1 cellular context compared by ENCODE assay signal in genomic region chr15:91946914-91947313, GRCh38.
TF ChIP-seq lines count a peak whose summit lies in the region.

No MANE protein-coding gene starts in this region.

TF ChIP-seq in GM23338, 12 proteins besides CTCF, POLR2A, EP300 and RAD21 (continued from another document):
- TF ChIP-seq JUNB (IDR thresholded peaks at IDR 0.05; ENCODE audit: unreplicated experiment) (no peak), EZH2 (IDR thresholded peaks at IDR 0.05; ENCODE audit: low read depth, unreplicated experiment) (no peak), NANOG (IDR thresholded peaks at IDR 0.05; ENCODE audit: borderline replicate concordance) (no peak), ETS1 (IDR thresholded peaks at IDR 0.05) (no peak), EZH2phosphoT487 (IDR thresholded peaks at IDR 0.05; ENCODE audit: unreplicated experiment) (no peak), POLR2AphosphoS5 (IDR thresholded peaks at IDR 0.05; ENCODE audit: low read depth) (no peak), REST (IDR thresholded peaks at IDR 0.05; ENCODE audit: unreplicated experiment) (no peak)
TF ChIP-seq in GM23338: peak in this region for 0.
